ENCODE assay signal across 8 cellular contexts in genomic region chr6:99514089-99514488, GRCh38. TPM values are rescaled to one million over a fixed set of nuclear protein-coding genes. Genes with fewer than 3 reads are reported as not detected.
DNase-seq lines count a peak whose midpoint lies in the region; ATAC-seq and TF ChIP-seq lines count a peak whose summit lies in the region.

No MANE protein-coding gene starts in this region.

- DNase-seq in BE2C (no peak), inferior parietal cortex (ENCODE audit: extremely low spot score) (no peak)
- no peak for DNase-seq in effector CD4-positive, alpha-beta T cell

- H3K4me1 ChIP-seq in BE2C: 0 out of 2 replicates have a peak, but pooled peaks cover 3% of the 10 kb centered on the region
- H3K4me1 ChIP-seq in HUES64 (ENCODE audit: insufficient read depth, low read length): peaks cover 9% of the 10 kb centered on the region
- peaks cover 16 to 19% of the 10 kb centered on the region in 2 donors for H3K4me1 ChIP-seq in mucosa of rectum (ENCODE audit: control insufficient read depth in 2 of 2, insufficient read depth in 2 of 2, low read length in 2 of 2)

- H3K9me3 Mint-ChIP-seq in brain: no peaks in the 10 kb centered on the region

- H3K36me3 ChIP-seq in BE2C: peaks cover 2% of the 10 kb centered on the region
- H3K36me3 ChIP-seq in HUES64 (ENCODE audit: insufficient read depth, low read length): peaks cover 17% of the 10 kb centered on the region
- H3K36me3 ChIP-seq in mucosa of rectum (ENCODE audit: control insufficient read depth in 2 of 2, insufficient read depth in 2 of 2, low read length in 2 of 2): peaks cover 0 to 4% of the 10 kb centered on the region in 2 donors

- no peak overlapping the region for H3K27ac ChIP-seq in HUES64 (ENCODE audit: low read depth, low read length)
- H3K27ac ChIP-seq in mucosa of rectum (ENCODE audit: low read depth in 2 of 2, low read length in 2 of 2): no peak overlapping the region

- H3K27me3 Mint-ChIP-seq in brain: peaks cover 12% of the 10 kb centered on the region

- TF ChIP-seq CTCF in BE2C (IDR thresholded peaks at IDR 0.05; ENCODE audit: low read depth, low read length) (no peak), brain (conservative IDR thresholded peaks at IDR 0.05) (no peak)

- H3K4me1 Mint-ChIP-seq in brain: peaks cover 30% of the 10 kb centered on the region

- peak overlapping the region; percentile 94 to 98 (median 95) for H3K4me3 Mint-ChIP-seq in brain

- H3K9me3 ChIP-seq in BE2C: no peaks in the 10 kb centered on the region
- no peaks in the 10 kb centered on the region for H3K9me3 ChIP-seq in HUES64 (ENCODE audit: insufficient read depth, low read depth, low read length)
- H3K9me3 ChIP-seq in mucosa of rectum (ENCODE audit: control insufficient read depth in 2 of 2, low read length in 2 of 2): no peaks in the 10 kb centered on the region

- peak overlapping the region; percentile 68 for H3K4me3 ChIP-seq in BE2C (ENCODE audit: low read depth, low read length)
- H3K4me3 ChIP-seq in HUES64 (ENCODE audit: low read length): peak overlapping the region; percentile 96
- H3K4me3 ChIP-seq in mucosa of rectum (ENCODE audit: low read length in 2 of 2): peak overlapping the region; percentile 84 to 90

- H3K36me3 Mint-ChIP-seq in brain: no peaks in the 10 kb centered on the region

- ATAC-seq in GM18520 (IDR thresholded peaks at IDR 0.05; ENCODE audit: unreplicated experiment): no peak
- ATAC-seq in HG03135 (IDR thresholded peaks at IDR 0.05; ENCODE audit: unreplicated experiment): no peak

- H3K27me3 ChIP-seq in BE2C: no peaks in the 10 kb centered on the region
- H3K27me3 ChIP-seq in HUES64 (ENCODE audit: insufficient read depth, low read length): no peaks in the 10 kb centered on the region; the same call in 1 of the 2 replicates
- no peaks in the 10 kb centered on the region for H3K27me3 ChIP-seq in mucosa of rectum (ENCODE audit: control insufficient read depth in 2 of 2, insufficient read depth in 2 of 2, low read length in 2 of 2)

- H3K9ac ChIP-seq in HUES64 (ENCODE audit: low read depth, low read length): peak overlapping the region; percentile 93
- H3K9ac ChIP-seq in mucosa of rectum (ENCODE audit: low read depth in 1 of 2, low read length in 2 of 2): peak overlapping the region in 1 of 2 donors; percentile 86

- WGBS in HUES64: 15% methylated on average over 8 of the region's 8 CpGs

- H3K27ac Mint-ChIP-seq in brain: peak overlapping the region in 2 of 5 experiments; percentile 87 to 88

RNA-seq across cellular contexts. Expression of gene USP45, which starts 1.1 kb away (rescaled TPM):
- 4.6 TPM for polyA plus RNA-seq in BE2C (2012; ENCODE audit: insufficient read depth, insufficient read length, low read depth)
- 9.3 TPM for polyA plus RNA-seq in HUES64 (2013, experiment 1 of 2)
- polyA plus RNA-seq in HUES64 (2013, experiment 2 of 2): 11.0 TPM
- polyA plus RNA-seq in brain (ENCODE audit: insufficient read depth, low read depth, low replicate concordance): 1.6 TPM

RNA-seq across cellular contexts. Expression of gene CCNC, which starts 54.4 kb away (rescaled TPM):
- 27.5 TPM for polyA plus RNA-seq in BE2C (2012; ENCODE audit: insufficient read depth, insufficient read length, low read depth)
- 82.1 TPM for polyA plus RNA-seq in HUES64 (2013, experiment 1 of 2)
- 86.9 TPM for polyA plus RNA-seq in HUES64 (2013, experiment 2 of 2)
- 18.6 TPM for polyA plus RNA-seq in brain (ENCODE audit: insufficient read depth, low read depth, low replicate concordance)
